In the genomic region with DNA sequence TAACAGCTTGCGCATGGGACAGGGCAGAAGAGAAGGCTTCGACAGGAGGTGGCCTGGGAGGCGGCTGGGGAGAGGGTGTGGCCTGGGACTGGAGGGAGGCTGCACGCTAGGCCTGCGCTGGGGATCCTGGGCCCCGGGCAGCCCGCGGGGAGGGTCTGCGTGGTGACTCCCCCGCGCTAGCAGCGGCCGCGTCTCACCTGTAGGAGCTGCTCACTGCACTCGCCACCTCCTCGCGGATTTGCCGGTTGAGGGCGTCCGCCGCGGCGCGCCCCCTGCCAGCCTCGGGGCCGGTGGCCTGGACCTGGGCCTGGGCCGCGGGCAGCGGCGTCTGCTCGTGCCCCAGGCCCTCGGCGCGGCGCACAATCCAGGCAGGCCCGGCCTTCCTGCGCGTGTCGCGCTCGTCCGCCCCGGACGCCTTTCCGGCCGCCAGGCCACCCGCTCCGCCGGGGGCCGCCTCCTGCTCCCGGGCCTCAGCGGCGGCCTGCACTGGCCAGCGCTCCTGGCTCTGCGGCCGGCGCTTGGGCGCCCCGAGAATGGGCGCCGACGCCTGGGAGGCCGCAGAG, we compare ENCODE assay signal across 8 cellular contexts. TPM values are rescaled to one million over a fixed set of nuclear protein-coding genes. Genes with fewer than 3 reads are reported as not detected.
A peak's percentile ranks its signal among the peaks of the same experiment; 100 is the strongest.
DNase-seq lines count a peak whose midpoint lies in the region; ATAC-seq and TF ChIP-seq lines count a peak whose summit lies in the region.

No MANE protein-coding gene starts in this region.

- no peaks in the 10 kb centered on the region for H3K36me3 ChIP-seq in stomach

- DNase-seq in activated CD4-positive, CD25-positive, alpha-beta regulatory T cell treated with anti-CD3 and anti-CD28 coated beads, Interleukin-2, amount 50 U/mL, for 72 hours: no peak
- peak; percentile 42 for DNase-seq in NCI-H510A treated with DMSO at 0.1 percent for 48 hours (lab: John Stamatoyannopoulos, UW)
- peak; percentile 43 for DNase-seq in cerebellum (ENCODE audit: low spot score)
- DNase-seq in left colon: peak in 1 of 2 donors; percentile 21
- DNase-seq in stomach: peak; percentile 36
- no peak for DNase-seq in mesenteric fat pad (ENCODE audit: low spot score)

- H3K9me3 ChIP-seq in stomach: no peaks in the 10 kb centered on the region

- 1 to 8% (median 2%) methylated on average over 5 to 63 of the region's 63 CpGs for WGBS in stomach, 5 donors

- no peak for TF ChIP-seq POLR2A in stomach (IDR thresholded peaks at IDR 0.05)

- no peak for TF ChIP-seq CTCF in stomach (IDR thresholded peaks at IDR 0.05)

- intact Hi-C loops in left colon (cut with DNase I, micrococcal nuclease) (no loop called here), stomach (cut with DNase I; ENCODE audit: low total_unique reads) (no loop called here)

- peaks cover 4 to 67% (median 37%) of the 10 kb centered on the region in 3 donors for H3K27me3 ChIP-seq in stomach

- peak overlapping the region; percentile 58 to 64 (median 60) for H3K4me3 ChIP-seq in stomach

- peak; percentile 24 to 27 for ATAC-seq in activated CD4-positive, CD25-positive, alpha-beta regulatory T cell treated with anti-CD3 and anti-CD28 coated beads, Interleukin-2, amount 50 U/mL, for 24 hours
- ATAC-seq in left colon: peak; percentile 63
- no peak for ATAC-seq in GM19328 (IDR thresholded peaks at IDR 0.05; ENCODE audit: unreplicated experiment)

- H3K27ac ChIP-seq in stomach: peak overlapping the region; percentile 54 to 83 (median 60)

- peaks cover 21 to 24% (median 22%) of the 10 kb centered on the region in 4 donors for H3K4me1 ChIP-seq in stomach

- TF ChIP-seq EP300 in stomach (IDR thresholded peaks at IDR 0.05): no peak

RNA-seq across cellular contexts. Expression of a gene that starts 1.5 kb away (rescaled TPM):
- 92.6 TPM for total RNA-seq in cerebellum
- total RNA-seq in left colon: 1 to 10 TPM in 1 of 2 donors, under 1 TPM in 1; 0.58 to 1.7 TPM
- 10 to 100 TPM in 1 of 5 donors, 1 to 10 TPM in 3, under 1 TPM in 1; 0.58 to 27.2 (median 3.6) TPM for total RNA-seq in stomach
- 1 to 10 TPM; 3.6 to 6.4 (median 4.2) TPM for polyA plus RNA-seq in stomach
- 4.8 TPM for total RNA-seq in mesenteric fat pad

RNA-seq across cellular contexts. Expression of a gene that starts 50.3 kb away (rescaled TPM):
- 0.27 TPM for total RNA-seq in cerebellum
- 100 to 1,000 TPM; 169 to 204 TPM for total RNA-seq in left colon
- 10 to 100 TPM in 2 of 5 donors, 1 to 10 TPM in 1, not detected in 2; 1.2 to 51.9 (median 11.4) TPM for total RNA-seq in stomach
- polyA plus RNA-seq in stomach: 1 to 10 TPM in 1 of 3 donors, under 1 TPM in 1, not detected in 1; 0.62 to 1.3 TPM
- total RNA-seq in mesenteric fat pad: 0.32 TPM

Comparison
In these comparisons a context has a peak if more than half of its experiments do, and no peak if none do; other contexts are left out.
1. DNase-seq: peak in NCI-H510A treated with DMSO at 0.1 percent for 48 hours (single experiment), cerebellum (single experiment) and stomach (single experiment); none in activated CD4-positive, CD25-positive, alpha-beta regulatory T cell treated with anti-CD3 and anti-CD28 coated beads, Interleukin-2, amount 50 U/mL, for 72 hours (single experiment) and mesenteric fat pad (single experiment).